In the genomic region with DNA sequence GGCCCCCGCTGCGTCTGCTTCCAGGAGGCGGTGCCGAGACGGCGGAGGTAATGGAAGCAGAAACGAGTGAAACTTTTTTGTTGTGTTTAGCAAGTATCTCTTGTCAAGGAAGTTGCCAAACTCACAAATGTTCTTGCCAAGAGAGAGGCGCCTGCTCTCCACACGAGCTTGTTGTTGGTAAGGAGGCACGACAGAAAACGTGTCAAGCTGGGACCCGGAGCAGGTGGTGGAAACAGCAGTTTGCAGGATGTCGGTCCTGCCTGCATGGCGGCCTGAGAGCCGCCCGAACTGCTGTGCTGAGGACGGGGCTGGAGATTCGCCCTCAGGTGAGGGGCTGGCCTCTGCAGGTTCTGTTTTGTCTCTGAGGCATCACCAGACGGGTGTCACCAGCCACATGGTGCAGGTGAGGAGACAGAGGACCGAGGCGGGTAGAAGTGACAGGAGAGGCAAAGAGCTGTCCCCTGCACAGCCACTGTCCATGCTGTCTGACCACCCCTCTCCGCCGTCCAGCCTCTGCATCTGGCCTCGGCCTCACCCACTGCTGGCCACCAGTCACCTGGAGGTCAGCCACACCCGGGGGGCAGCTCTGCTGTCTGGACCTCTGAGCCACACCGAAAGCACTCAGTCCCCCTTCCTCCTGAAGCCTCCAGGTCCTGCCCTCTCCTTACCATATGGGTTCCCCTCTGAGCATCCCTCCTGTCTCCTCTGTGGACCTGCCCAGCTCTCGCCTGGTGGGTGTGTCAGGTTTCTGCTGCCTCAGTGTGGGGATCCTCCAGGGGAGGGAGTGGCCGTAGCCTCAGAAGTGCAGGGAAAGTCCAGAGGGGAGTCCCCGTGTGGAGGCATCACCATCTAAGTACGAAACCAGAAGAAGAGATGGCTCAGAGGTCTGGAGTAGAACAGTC, we compare ENCODE assay signal across 1 cellular context.
TF ChIP-seq lines count a peak whose summit lies in the region.

No MANE protein-coding gene starts in this region.

TF ChIP-seq in IMR-90, 13 proteins besides CTCF, POLR2A, EP300 and RAD21 (continued from another document):
- TF ChIP-seq CEBPB (IDR thresholded peaks at IDR 0.05; ENCODE audit: low read depth, low read length) (no peak), MXI1 (IDR thresholded peaks at IDR 0.05; ENCODE audit: borderline replicate concordance, low read depth, low read length) (no peak), SMC3 (IDR thresholded peaks at IDR 0.05; ENCODE audit: low read depth, low read length) (no peak), BHLHE40 (IDR thresholded peaks at IDR 0.05; ENCODE audit: low read depth, low read length) (no peak), MAZ (IDR thresholded peaks at IDR 0.05; ENCODE audit: borderline replicate concordance, low read depth, low read length) (no peak), RCOR1 (IDR thresholded peaks at IDR 0.05; ENCODE audit: insufficient replicate concordance, low read length) (no peak), CHD1 (IDR thresholded peaks at IDR 0.05; ENCODE audit: low read depth, low read length) (no peak)
- TF ChIP-seq, protein P1, sequence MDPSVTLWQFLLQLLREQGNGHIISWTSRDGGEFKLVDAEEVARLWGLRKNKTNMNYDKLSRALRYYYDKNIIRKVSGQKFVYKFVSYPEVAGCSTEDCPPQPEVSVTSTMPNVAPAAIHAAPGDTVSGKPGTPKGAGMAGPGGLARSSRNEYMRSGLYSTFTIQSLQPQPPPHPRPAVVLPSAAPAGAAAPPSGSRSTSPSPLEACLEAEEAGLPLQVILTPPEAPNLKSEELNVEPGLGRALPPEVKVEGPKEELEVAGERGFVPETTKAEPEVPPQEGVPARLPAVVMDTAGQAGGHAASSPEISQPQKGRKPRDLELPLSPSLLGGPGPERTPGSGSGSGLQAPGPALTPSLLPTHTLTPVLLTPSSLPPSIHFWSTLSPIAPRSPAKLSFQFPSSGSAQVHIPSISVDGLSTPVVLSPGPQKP (IDR thresholded peaks at IDR 0.05; ENCODE audit: borderline replicate concordance, low read depth, low read length): no peak
